Comparison of ENCODE assay signal across 11 cellular contexts in genomic region chr1:9238134-9238533, GRCh38. TPM values are rescaled to one million over a fixed set of nuclear protein-coding genes. Genes with fewer than 3 reads are reported as not detected.
A peak's percentile ranks its signal among the peaks of the same experiment; 100 is the strongest.
DNase-seq lines count a peak whose midpoint lies in the region; ATAC-seq and TF ChIP-seq lines count a peak whose summit lies in the region.
"Had no signal": no experiment of that assay in that cellular context is flagged by ENCODE, and none has a peak within 500 bp of the region (broad histone marks: within the 10 kb centered on the region; RNA-seq: fewer than 3 reads in every experiment).

No MANE protein-coding gene starts in this region.

- no peak overlapping the region for H3K9ac ChIP-seq in parathyroid adenoma

- DNase-seq in Panc1 (ENCODE audit: low read depth, low spot score) (no peak), NCI-H748 treated with DMSO at 0.1 percent for 48 hours (lab: John Stamatoyannopoulos, UW) (no peak), NCI-H2196 treated with DMSO at 0.1 percent for 48 hours (lab: John Stamatoyannopoulos, UW; ENCODE audit: unreplicated experiment) (no peak)
- DNase-seq in activated T-cell treated with anti-CD3 and anti-CD28 coated beads, Interleukin-2, amount 50 U/mL, for 4 hours: no peak
- DNase-seq: activated CD4-positive, alpha-beta T cell treated with anti-CD3 and anti-CD28 coated beads, Interleukin-2, amount 50 U/mL, for 48 hours; activated naive CD4-positive, alpha-beta T cell treated with Interleukin-2 at 50 U/mL for 16 hours; H7 had no signal

- peaks cover 48% of the 10 kb centered on the region for H3K4me1 Mint-ChIP-seq in activated T-cell treated with anti-CD3 and anti-CD28 coated beads, Interleukin-2, amount 50 U/mL, for 4 hours (ENCODE audit: low read depth)

- 63 to 70% methylated on average over 6 of the region's 6 CpGs for WGBS in gastroesophageal sphincter (ENCODE audit: low coverage in 1 of 2), 2 donors

- TF ChIP-seq POLR2A in gastroesophageal sphincter (IDR thresholded peaks at IDR 0.05): no peak

- no peaks in the 10 kb centered on the region for H3K36me3 ChIP-seq in ACC112 (ENCODE audit: insufficient read depth, low read length)
- H3K36me3 ChIP-seq in Panc1 (ENCODE audit: control insufficient read depth, insufficient read depth, low read length): peaks cover 3% of the 10 kb centered on the region; the same call in 1 of the 2 replicates
- H3K36me3 ChIP-seq in gastroesophageal sphincter: no peaks in the 10 kb centered on the region
- no peaks in the 10 kb centered on the region for H3K36me3 ChIP-seq in parathyroid adenoma (ENCODE audit: control insufficient read depth, insufficient read depth, low read length)

- in situ Hi-C loops in Panc1 (cut with HindIII; ENCODE audit: low pct_unique_long_range_greater_than_20kb, low sequenced_read_pairs): no loop called here

- intact Hi-C loops in Panc1 (cut with micrococcal nuclease; ENCODE audit: unreplicated experiment): no loop called here

- TSS peak; percentile 39 for BruUV-seq in Panc1 (replicated peaks; lab: Mats Ljungman, UMichigan)

- no peak overlapping the region for H2AFZ ChIP-seq in ACC112 (ENCODE audit: low read length, unreplicated experiment)
- no peak overlapping the region for H2AFZ ChIP-seq in parathyroid adenoma

- H3K4me1 ChIP-seq in ACC112 (ENCODE audit: control insufficient read depth, insufficient read depth, low read length, unreplicated experiment): peaks cover 72% of the 10 kb centered on the region
- peaks cover 10% of the 10 kb centered on the region for H3K4me1 ChIP-seq in Panc1 (ENCODE audit: control insufficient read depth, insufficient read depth, low read length)
- H3K4me1 ChIP-seq in gastroesophageal sphincter: peaks cover 2 to 92% (median 56%) of the 10 kb centered on the region in 3 donors
- peaks cover 4% of the 10 kb centered on the region for H3K4me1 ChIP-seq in parathyroid adenoma

- CTCF ChIA-PET in Panc1 (lab: Charles Lee): no interaction called here

- no peak for TF ChIP-seq EP300 in gastroesophageal sphincter (IDR thresholded peaks at IDR 0.05)

- POLR2A ChIA-PET in Panc1 (lab: Charles Lee): no interaction called here

- H3K4me3 Mint-ChIP-seq in activated T-cell treated with anti-CD3 and anti-CD28 coated beads, Interleukin-2, amount 50 U/mL, for 4 hours: no peak overlapping the region

- H3K27ac ChIP-seq in ACC112 (ENCODE audit: low read depth, low read length) (peak overlapping the region; percentile 87), Panc1 (ENCODE audit: low read length) (no peak overlapping the region), gastroesophageal sphincter (peak overlapping the region in 3 of 4 donors; percentile 83 to 87 (median 84)), parathyroid adenoma (no peak overlapping the region)

- peak overlapping the region; percentile 15 for H3K4me2 ChIP-seq in parathyroid adenoma (ENCODE audit: low read length)

- H3K9me3 Mint-ChIP-seq in activated T-cell treated with anti-CD3 and anti-CD28 coated beads, Interleukin-2, amount 50 U/mL, for 4 hours: no peaks in the 10 kb centered on the region

- TF ChIP-seq CTCF in Panc1 (IDR thresholded peaks at IDR 0.05) (no peak), gastroesophageal sphincter (IDR thresholded peaks at IDR 0.05) (no peak), parathyroid adenoma (IDR thresholded peaks at IDR 0.05) (no peak)

- no peaks in the 10 kb centered on the region for H3K27me3 Mint-ChIP-seq in activated T-cell treated with anti-CD3 and anti-CD28 coated beads, Interleukin-2, amount 50 U/mL, for 4 hours (ENCODE audit: low read depth)

- ATAC-seq in Panc1: no peak
- no peak for ATAC-seq in gastroesophageal sphincter
- no peak for ATAC-seq in activated T-cell treated with anti-CD3 and anti-CD28 coated beads, Interleukin-2, amount 50 U/mL, for 4 hours
- ATAC-seq in HG03571 (IDR thresholded peaks at IDR 0.05; ENCODE audit: unreplicated experiment): no peak

- no peak overlapping the region for H3K4me3 ChIP-seq in ACC112 (ENCODE audit: low read depth, low read length)
- no peak overlapping the region for H3K4me3 ChIP-seq in Panc1 (ENCODE audit: low read depth in 2 of 2, low read length in 2 of 2)
- H3K4me3 ChIP-seq in gastroesophageal sphincter: no peak overlapping the region
- H3K4me3 ChIP-seq in parathyroid adenoma (ENCODE audit: low read depth, low read length): no peak overlapping the region

- H3K36me3 Mint-ChIP-seq in activated T-cell treated with anti-CD3 and anti-CD28 coated beads, Interleukin-2, amount 50 U/mL, for 4 hours (ENCODE audit: insufficient read depth): peaks cover 3% of the 10 kb centered on the region

- H3K9me3 ChIP-seq in Panc1 (ENCODE audit: control insufficient read depth, insufficient read depth, low read depth, low read length) (no peaks in the 10 kb centered on the region), gastroesophageal sphincter (no peaks in the 10 kb centered on the region), parathyroid adenoma (ENCODE audit: control insufficient read depth, low read length) (no peaks in the 10 kb centered on the region)

- H3K79me2 ChIP-seq in ACC112 (ENCODE audit: control insufficient read depth, insufficient read depth, low read length, unreplicated experiment) (peaks cover 45% of the 10 kb centered on the region), parathyroid adenoma (peaks cover 2% of the 10 kb centered on the region)

- H3K27me3 ChIP-seq in ACC112 (ENCODE audit: insufficient read depth, low read length): no peaks in the 10 kb centered on the region
- no peaks in the 10 kb centered on the region for H3K27me3 ChIP-seq in Panc1 (ENCODE audit: control insufficient read depth, insufficient read depth, low read length)
- no peaks in the 10 kb centered on the region for H3K27me3 ChIP-seq in gastroesophageal sphincter
- no peaks in the 10 kb centered on the region for H3K27me3 ChIP-seq in parathyroid adenoma (ENCODE audit: control insufficient read depth, insufficient read depth, low read length)

RNA-seq across cellular contexts. Expression of gene H6PD, which starts 3.6 kb away (rescaled TPM):
- 23.5 TPM for total RNA-seq in Panc1 (2021; ENCODE audit: unreplicated experiment)
- polyA plus RNA-seq in Panc1 (2012; ENCODE audit: insufficient read length): 17.7 TPM
- 10 to 100 TPM; 27.0 to 62.2 (median 44.0) TPM for total RNA-seq in gastroesophageal sphincter
- 1 to 10 TPM; 4.7 to 6.1 (median 5.0) TPM for total RNA-seq in activated T-cell treated with anti-CD3 and anti-CD28 coated beads, Interleukin-2, amount 50 U/mL, for 4 hours

RNA-seq across cellular contexts. Expression of gene SPSB1, which starts 54.6 kb away (rescaled TPM):
- 73.7 TPM for total RNA-seq in Panc1 (2021; ENCODE audit: unreplicated experiment)
- 59.2 TPM for polyA plus RNA-seq in Panc1 (2012; ENCODE audit: insufficient read length)
- 100 to 1,000 TPM in 2 of 4 donors, 10 to 100 TPM in 2; 56.3 to 111 (median 99.5) TPM for total RNA-seq in gastroesophageal sphincter
- total RNA-seq in activated T-cell treated with anti-CD3 and anti-CD28 coated beads, Interleukin-2, amount 50 U/mL, for 4 hours: 1 to 10 TPM; 2.3 to 3.8 (median 3.0) TPM

Comparison
In these comparisons a context has a peak if more than half of its experiments do, and no peak if none do; other contexts are left out.
1. H3K27ac ChIP-seq: peak in ACC112 (single experiment) and gastroesophageal sphincter (3 of 4); none in Panc1 (single experiment) and parathyroid adenoma (single experiment).
2. RNA of gene SPSB1, which starts 54.6 kb away (total RNA-seq): 56.3 to 111 TPM in gastroesophageal sphincter and 73.7 TPM in Panc1 (single experiment); 2.3 to 3.8 TPM in activated T-cell treated with anti-CD3 and anti-CD28 coated beads, Interleukin-2, amount 50 U/mL, for 4 hours; every median in the first group is over 10 times any median in the second.